ENCODE assay signal across 25 cellular contexts in the genomic region with DNA sequence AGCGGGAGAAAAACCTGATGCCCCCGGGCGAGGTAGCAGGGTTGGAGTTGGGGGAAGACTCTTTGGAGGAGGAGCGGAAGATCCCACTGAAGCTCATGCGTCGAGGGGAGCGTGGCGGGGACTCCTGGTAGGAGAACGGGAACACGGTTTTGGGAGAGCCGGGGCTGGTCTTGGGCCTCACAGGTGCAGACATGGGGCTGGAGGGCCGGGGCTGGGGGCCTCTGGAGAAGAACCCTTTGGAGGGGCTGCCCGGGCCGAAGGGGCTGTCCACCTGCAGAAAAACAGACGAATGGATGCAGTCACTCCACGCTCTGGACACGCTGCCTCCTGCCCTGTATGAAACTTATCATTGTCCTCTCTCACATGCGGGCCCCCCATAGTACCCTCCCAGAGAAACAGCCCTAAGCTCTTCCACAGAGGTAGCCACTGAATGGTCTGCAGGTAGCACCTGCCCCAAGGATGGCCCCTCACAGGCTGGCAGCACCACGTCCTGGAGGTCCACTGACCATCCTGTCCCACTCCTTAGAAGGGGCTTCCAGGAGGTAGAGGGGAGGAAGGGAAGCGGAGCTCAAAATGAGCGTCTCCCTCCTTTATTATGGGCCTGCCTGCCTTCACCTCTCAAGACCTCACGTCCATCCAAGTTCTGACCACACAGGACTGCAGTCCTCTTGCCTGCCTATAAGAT.
DNase-seq lines count a peak whose midpoint lies in the region; ATAC-seq, FAIRE-seq and TF ChIP-seq lines count a peak whose summit lies in the region.
"Had no signal": no experiment of that assay in that cellular context is flagged by ENCODE, and none has a peak within 500 bp of the region (broad histone marks: within the 10 kb centered on the region; RNA-seq: fewer than 3 reads in every experiment).

No MANE protein-coding gene starts in this region.

- H3K4me1 Mint-ChIP-seq in memory B cell: peaks cover 12% of the 10 kb centered on the region

- no peak overlapping the region for H3K9ac ChIP-seq in K562 (ENCODE audit: insufficient read depth in 1 of 2, low read depth in 2 of 2, low read length in 2 of 2)
- H3K9ac ChIP-seq: BLaER1 treated with 17β-estradiol and CSF1 and Interleukin-3, amounts not matched to agents 10 nM and 100 nM had no signal

- no peak for FAIRE-seq in K562 (lab: Jason Lieb, UNC)
- FAIRE-seq: GM12891, H54, HepG2 had no signal

- BruUV-seq in K562 (replicated peaks; lab: Mats Ljungman, UMichigan): no TSS peak

- no peaks in the 10 kb centered on the region for H3K9me3 Mint-ChIP-seq in memory B cell
- H3K9me3 Mint-ChIP-seq: CD4-positive, alpha-beta memory T cell had no signal

- no peaks in the 10 kb centered on the region for H3K79me2 ChIP-seq in K562 (ENCODE audit: control insufficient read depth, insufficient read depth, low read length)

- TF ChIP-seq CTCF in right atrium auricular region (IDR thresholded peaks at IDR 0.05) (no peak), K562 (IDR thresholded peaks at IDR 0.05 in 2 of 3, conservative IDR thresholded peaks at IDR 0.05 in 1 of 3; ENCODE audit: insufficient read depth in 2 of 3, low read depth in 1 of 3, low read length in 3 of 3) (no peak)

- no peak for TF ChIP-seq RAD21 in K562 (CRISPR knock-in tag; conservative IDR thresholded peaks at IDR 0.05 in 1 of 2, IDR thresholded peaks at IDR 0.05 in 1 of 2)

- H3K27ac Mint-ChIP-seq in memory B cell: peak overlapping the region; percentile 35

- no peaks in the 10 kb centered on the region for H3K9me1 ChIP-seq in K562 (ENCODE audit: control insufficient read depth, insufficient read depth, low read length)

- POLR2A ChIA-PET in K562 (lab: Yijun Ruan, JAX): interaction anchor here (0.6 to 1.1 kb wide), 3 partner anchors 15 to 248 kb away, joined by 3 to 6 read pairs (median 3); no protein-coding TSS in a partner anchor

- no peak for TF ChIP-seq POLR2A in K562 (conservative IDR thresholded peaks at IDR 0.05)

- H3K36me3 Mint-ChIP-seq in memory B cell: peaks cover 28% of the 10 kb centered on the region

- no peak overlapping the region for H3K4me3 ChIP-seq in right cardiac atrium (ENCODE audit: low read length)
- no peak overlapping the region for H3K4me3 ChIP-seq in right atrium auricular region
- no peak overlapping the region for H3K4me3 ChIP-seq in K562
- H3K4me3 ChIP-seq in aorta (ENCODE audit: low read length in 2 of 2): no peak overlapping the region
- no peak overlapping the region for H3K4me3 ChIP-seq in SJCRH30
- H3K4me3 ChIP-seq: BLaER1 treated with 17β-estradiol and CSF1 and Interleukin-3, amounts not matched to agents 10 nM and 100 nM had no signal

- no peaks in the 10 kb centered on the region for H3K4me1 ChIP-seq in right cardiac atrium (ENCODE audit: control insufficient read depth, insufficient read depth, low read length)
- peaks cover 0 to 11% of the 10 kb centered on the region in 2 donors for H3K4me1 ChIP-seq in right atrium auricular region
- H3K4me1 ChIP-seq in K562 (replicated peaks in 1 of 2; ENCODE audit: control insufficient read depth in 2 of 2, insufficient read depth in 2 of 2, low read length in 2 of 2): peaks cover 0 to 8% of the 10 kb centered on the region in 2 experiments; a peak in 2 of 5 replicates
- no peaks in the 10 kb centered on the region for H3K4me1 ChIP-seq in aorta (ENCODE audit: control insufficient read depth in 1 of 2, insufficient read depth in 2 of 2, low read length in 2 of 2)
- H3K4me1 ChIP-seq in SJCRH30: peaks cover 11% of the 10 kb centered on the region

- DNase-seq in right cardiac atrium: peak in 2 of 3 donors; percentile 35 to 47
- no peak for DNase-seq in right atrium auricular region (ENCODE audit: low spot score)
- DNase-seq in K562 (ENCODE audit: extremely low read depth in 1 of 4, low spot score in 3 of 4): no peak
- DNase-seq in memory B cell (ENCODE audit: low spot score in 2 of 2): no peak
- DNase-seq in aorta: peak; percentile 37 to 74
- no peak for DNase-seq in SW480 (ENCODE audit: low spot score)
- DNase-seq in SJCRH30: no peak
- no peak for DNase-seq in Kasumi-1 (lab: John Stamatoyannopoulos, UW)
- DNase-seq: CD4-positive, alpha-beta memory T cell; COR-L47; DMS79; EL; GDM1; KG1; MM.1S; NCI-H1694; NCI-H2029 treated with DMSO at 0.1 percent for 48 hours; NCI-H446 treated with DMSO at 0.1 percent for 48 hours; NCI-H526; RPMI8226; SHP77 had no signal

- TF ChIP-seq EP300 in K562 (IDR thresholded peaks at IDR 0.05; ENCODE audit: low read length): no peak

- in situ Hi-C loops in K562 (cut with MboI): no loop called here

- H3K9me3 ChIP-seq in right cardiac atrium (ENCODE audit: control insufficient read depth, low read length) (no peaks in the 10 kb centered on the region), right atrium auricular region (no peaks in the 10 kb centered on the region), K562 (replicated peaks; ENCODE audit: control insufficient read depth, insufficient read depth, low read depth, low read length) (no peaks in the 10 kb centered on the region), aorta (ENCODE audit: control insufficient read depth, low read length) (no peaks in the 10 kb centered on the region), SJCRH30 (replicated peaks) (0 out of 2 replicates have a peak, but pooled peaks cover 4% of the 10 kb centered on the region)

- H3K36me3 ChIP-seq in right atrium auricular region: no peaks in the 10 kb centered on the region
- no peaks in the 10 kb centered on the region for H3K36me3 ChIP-seq in K562 (ENCODE audit: control insufficient read depth, insufficient read depth, low read length)
- H3K36me3 ChIP-seq in aorta (ENCODE audit: control insufficient read depth in 1 of 2, insufficient read depth in 2 of 2, low read length in 1 of 2): no peaks in the 10 kb centered on the region
- no peaks in the 10 kb centered on the region for H3K36me3 ChIP-seq in SJCRH30

- no peaks in the 10 kb centered on the region for H3K27me3 Mint-ChIP-seq in memory B cell
- H3K27me3 Mint-ChIP-seq: CD4-positive, alpha-beta memory T cell had no signal

- no peak overlapping the region for H3K4me3 Mint-ChIP-seq in memory B cell

- WGBS in right cardiac atrium: 92% methylated on average over 22 of the region's 22 CpGs
- under 1% methylated on average over 21 of the region's 22 CpGs for WGBS in K562 (ENCODE audit: insufficient coverage, low coverage, missing lambda C conversion rate)
- WGBS in aorta, 2 donors: 96% methylated on average over 22 of the region's 22 CpGs

- CTCF ChIA-PET in K562 (lab: Yijun Ruan, JAX; ENCODE audit: low intra/inter-chr PET ratio): no interaction called here

- H2AFZ ChIP-seq in K562 (ENCODE audit: low read depth, low read length): no peak overlapping the region

- no peak overlapping the region for H3K27ac ChIP-seq in right cardiac atrium (ENCODE audit: low read length)
- H3K27ac ChIP-seq in right atrium auricular region: no peak overlapping the region
- no peak overlapping the region for H3K27ac ChIP-seq in K562 (ENCODE audit: extremely low read depth, low read depth, low read length)
- H3K27ac ChIP-seq in aorta (ENCODE audit: low read depth in 1 of 2, low read length in 2 of 2): no peak overlapping the region
- no peak overlapping the region for H3K27ac ChIP-seq in SJCRH30
- H3K27ac ChIP-seq: BLaER1 treated with 17β-estradiol and CSF1 and Interleukin-3, amounts not matched to agents 10 nM and 100 nM had no signal

- peaks cover 7% of the 10 kb centered on the region; the same call in 1 of the 2 replicates for H4K20me1 ChIP-seq in K562 (replicated peaks; ENCODE audit: control insufficient read depth, insufficient read depth, low read length)

- H3K27me3 ChIP-seq in right cardiac atrium (ENCODE audit: control insufficient read depth, insufficient read depth) (no peaks in the 10 kb centered on the region), right atrium auricular region (no peaks in the 10 kb centered on the region), K562 (ENCODE audit: control insufficient read depth in 2 of 2, insufficient read depth in 2 of 2, low read length in 2 of 2) (peaks cover 53 to 85% of the 10 kb centered on the region in 2 experiments), aorta (ENCODE audit: control insufficient read depth in 1 of 2, insufficient read depth in 2 of 2, low read length in 1 of 2) (no peaks in the 10 kb centered on the region), SJCRH30 (no peaks in the 10 kb centered on the region)
- H3K27me3 ChIP-seq: BLaER1 treated with 17β-estradiol and CSF1 and Interleukin-3, amounts not matched to agents 10 nM and 100 nM had no signal

- intact Hi-C loops in right cardiac atrium (cut with DNase I) (loop anchor here in 3 of 4 donors (5.0 to 10.0 kb wide), 3 partner anchors 93 to 153 kb away; partner anchors contain the start of gene PRKAG2 (in 1 of the 3)), K562 (cut with micrococcal nuclease) (loop anchor here (5.0 kb wide), 2 partner anchors 211 to 251 kb away; no protein-coding TSS in a partner anchor), aorta (cut with DNase I) (loop anchor here (5.0 to 10.0 kb wide), 2 partner anchors 151 to 363 kb away; no protein-coding TSS in a partner anchor)

- ATAC-seq in right cardiac atrium (no peak), K562 (no peak), memory B cell (ENCODE audit: low read depth) (no peak), aorta (ENCODE audit: low FRiP score) (no peak)
- ATAC-seq: HepG2 had no signal

- H3K4me2 ChIP-seq in K562 (ENCODE audit: insufficient read depth, low read length): no peak overlapping the region
- H3K4me2 ChIP-seq: BLaER1 treated with 17β-estradiol and CSF1 and Interleukin-3, amounts not matched to agents 10 nM and 100 nM had no signal

Comparison
In these comparisons a context has a peak if more than half of its experiments do, and no peak if none do; other contexts are left out.
1. DNase-seq: peak in right cardiac atrium (2 of 3) and aorta (2 of 2); none in right atrium auricular region (single experiment), K562 (0 of 4), memory B cell (0 of 2), SW480 (single experiment), SJCRH30 (0 of 2) and Kasumi-1 (0 of 2).